Comparison of ENCODE assay signal across 8 cellular contexts in genomic region chr6:159819932-159820640, GRCh38. TPM values are rescaled to one million over a fixed set of nuclear protein-coding genes. Genes with fewer than 3 reads are reported as not detected.
A peak's percentile ranks its signal among the peaks of the same experiment; 100 is the strongest.
DNase-seq lines count a peak whose midpoint lies in the region; ATAC-seq and TF ChIP-seq lines count a peak whose summit lies in the region.

No MANE protein-coding gene starts in this region.

- intact Hi-C loops in A673 (cut with micrococcal nuclease; ENCODE audit: unreplicated experiment): no loop called here
- intact Hi-C loops in PC-9 (cut with micrococcal nuclease; ENCODE audit: unreplicated experiment): no loop called here

- H3K4me1 ChIP-seq in neuronal stem cell (ENCODE audit: control insufficient read depth in 2 of 2, insufficient read depth in 1 of 2, low read depth in 1 of 2, low read length in 2 of 2): peaks cover 8% of the 10 kb centered on the region in 2 donors
- no peaks in the 10 kb centered on the region for H3K4me1 ChIP-seq in A673 (ENCODE audit: insufficient read depth, low read length, poor library complexity, severe bottlenecking)
- H3K4me1 ChIP-seq in PC-9 (replicated peaks; ENCODE audit: insufficient read depth): no peaks in the 10 kb centered on the region

- H3K27me3 ChIP-seq in neuronal stem cell (ENCODE audit: control insufficient read depth in 3 of 3, insufficient read depth in 3 of 3, low read depth in 1 of 3, low read length in 3 of 3): peaks cover 0 to 6% (median 0%) of the 10 kb centered on the region in 3 experiments
- H3K27me3 ChIP-seq in A673 (replicated peaks; ENCODE audit: insufficient read depth, low read depth, low read length, poor library complexity): no peaks in the 10 kb centered on the region
- H3K27me3 ChIP-seq in PC-9 (ENCODE audit: insufficient read depth, low read depth): peaks cover 46% of the 10 kb centered on the region

- CTCF ChIA-PET in A673 (lab: Charles Lee) (no interaction called here), PC-9 (lab: Charles Lee) (no interaction called here)

- POLR2A ChIA-PET in A673 (lab: Charles Lee; ENCODE audit: low non-redundant PET) (no interaction called here), PC-9 (lab: Charles Lee; ENCODE audit: unreplicated experiment) (no interaction called here)

- no peaks in the 10 kb centered on the region for H3K27me3 Mint-ChIP-seq in activated T-cell treated with anti-CD3 and anti-CD28 coated beads, Interleukin-2, amount 50 U/mL, for 4 hours (ENCODE audit: low read depth)

- peak overlapping the region; percentile 55 for H2BK120ac ChIP-seq in neuronal stem cell (ENCODE audit: low read depth, low read length)

- H3K4me3 Mint-ChIP-seq in activated T-cell treated with anti-CD3 and anti-CD28 coated beads, Interleukin-2, amount 50 U/mL, for 4 hours: peak overlapping the region; percentile 76

- H3K79me1 ChIP-seq in neuronal stem cell (ENCODE audit: low read depth, low read length): no peaks in the 10 kb centered on the region

- H3K9me3 Mint-ChIP-seq in activated T-cell treated with anti-CD3 and anti-CD28 coated beads, Interleukin-2, amount 50 U/mL, for 4 hours: no peaks in the 10 kb centered on the region

- H3K27ac ChIP-seq in neuronal stem cell (replicated peaks; ENCODE audit: low read length): no peak overlapping the region
- no peak overlapping the region for H3K27ac ChIP-seq in A673 (ENCODE audit: low read depth, low read length, poor library complexity, severe bottlenecking)
- H3K27ac ChIP-seq in PC-9: no peak overlapping the region

- H3K79me2 ChIP-seq in PC-9 (ENCODE audit: low read depth): no peaks in the 10 kb centered on the region

- H2AK5ac ChIP-seq in neuronal stem cell (ENCODE audit: low read depth, low read length): peak overlapping the region; percentile 9

- DNase-seq in GM10266 (ENCODE audit: extremely low spot score): peak; percentile 51
- peak; percentile 70 for DNase-seq in KG1 (lab: John Stamatoyannopoulos, UW)
- no peak for DNase-seq in activated T-cell treated with anti-CD3 and anti-CD28 coated beads, Interleukin-2, amount 50 U/mL, for 4 hours
- no peak for DNase-seq in neuronal stem cell (ENCODE audit: low spot score)
- DNase-seq in A673 (ENCODE audit: low spot score): no peak
- no peak for DNase-seq in GM19238 (ENCODE audit: insufficient read length, low spot score)
- DNase-seq in NCI-H2081 (lab: John Stamatoyannopoulos, UW): no peak
- DNase-seq in PC-9: no peak

- H3K36me3 ChIP-seq in neuronal stem cell (replicated peaks in 1 of 2; ENCODE audit: control insufficient read depth in 2 of 2, insufficient read depth in 2 of 2, low read length in 2 of 2) (no peaks in the 10 kb centered on the region), A673 (ENCODE audit: insufficient read depth, low read length, poor library complexity, severe bottlenecking) (no peaks in the 10 kb centered on the region), PC-9 (ENCODE audit: low read depth) (no peaks in the 10 kb centered on the region)

- H3K23ac ChIP-seq in neuronal stem cell (ENCODE audit: low read depth, low read length, poor library complexity): peak overlapping the region; percentile 8

- no peaks in the 10 kb centered on the region for H3K36me3 Mint-ChIP-seq in activated T-cell treated with anti-CD3 and anti-CD28 coated beads, Interleukin-2, amount 50 U/mL, for 4 hours (ENCODE audit: insufficient read depth)

- H2AFZ ChIP-seq in neuronal stem cell (ENCODE audit: low read length) (peak overlapping the region; percentile 87), PC-9 (no peak overlapping the region)

- H3K4me2 ChIP-seq in neuronal stem cell (ENCODE audit: insufficient read depth, low read length, poor library complexity, severe bottlenecking) (no peak overlapping the region), PC-9 (no peak overlapping the region)

- TF ChIP-seq CTCF in GM10266 (IDR thresholded peaks at IDR 0.05; ENCODE audit: control insufficient read depth, insufficient read depth, low read depth, missing control alignments) (no peak), A673 (conservative IDR thresholded peaks at IDR 0.05; ENCODE audit: low read depth, low read length) (no peak), PC-9 (conservative IDR thresholded peaks at IDR 0.05) (no peak)

- H3F3A ChIP-seq in PC-9 (ENCODE audit: insufficient read depth, low read depth): no peaks in the 10 kb centered on the region

- H3K9me2 ChIP-seq in PC-9 (ENCODE audit: insufficient read depth): no peaks in the 10 kb centered on the region

- ATAC-seq in activated T-cell treated with anti-CD3 and anti-CD28 coated beads, Interleukin-2, amount 50 U/mL, for 4 hours: peak; percentile 63 to 80

- H3K4me3 ChIP-seq in neuronal stem cell (ENCODE audit: low read length in 2 of 2) (peak overlapping the region in 1 of 2 donors; percentile 19), A673 (ENCODE audit: low read depth, low read length, poor library complexity, severe bottlenecking) (no peak overlapping the region), PC-9 (no peak overlapping the region)

- H3K4ac ChIP-seq in neuronal stem cell (ENCODE audit: low read length): no peak overlapping the region

- no peak overlapping the region for H2BK15ac ChIP-seq in neuronal stem cell (ENCODE audit: low read length)

- H3K14ac ChIP-seq in neuronal stem cell (ENCODE audit: low read length): no peak overlapping the region

- peaks cover 21% of the 10 kb centered on the region for H3K4me1 Mint-ChIP-seq in activated T-cell treated with anti-CD3 and anti-CD28 coated beads, Interleukin-2, amount 50 U/mL, for 4 hours (ENCODE audit: low read depth)

- WGBS in neuronal stem cell (ENCODE audit: extremely low coverage in 2 of 2, insufficient read length in 2 of 2, insufficient replicate concordance in 1 of 2), 2 donors: no CpG with 5 or more reads among the region's 28 CpGs

- H4K20me1 ChIP-seq in PC-9 (ENCODE audit: insufficient read depth): no peaks in the 10 kb centered on the region

- no peak overlapping the region for H2BK5ac ChIP-seq in neuronal stem cell (ENCODE audit: low read length)

- no peak overlapping the region for H4K91ac ChIP-seq in neuronal stem cell (ENCODE audit: low read depth, low read length, poor library complexity)

- H3K9me3 ChIP-seq in neuronal stem cell (replicated peaks in 1 of 2; ENCODE audit: control insufficient read depth in 2 of 2, insufficient read depth in 1 of 2, low read depth in 1 of 2, low read length in 2 of 2) (no peaks in the 10 kb centered on the region), A673 (ENCODE audit: low read depth, low read length, poor library complexity, severe bottlenecking) (no peaks in the 10 kb centered on the region), PC-9 (ENCODE audit: insufficient read depth, low read depth) (no peaks in the 10 kb centered on the region)

- H2BK12ac ChIP-seq in neuronal stem cell (ENCODE audit: low read length): peak overlapping the region; percentile 50

- no peak overlapping the region for H3K18ac ChIP-seq in neuronal stem cell (ENCODE audit: low read length)

- peak overlapping the region; percentile 52 for H4K8ac ChIP-seq in neuronal stem cell (ENCODE audit: low read depth, low read length)

- peak overlapping the region; percentile 45 for H3K9ac ChIP-seq in neuronal stem cell (ENCODE audit: low read depth, low read length, poor library complexity)

- BruUV-seq in A673 (replicated peaks; lab: Mats Ljungman, UMichigan) (no TSS peak), PC-9 (replicated peaks; lab: Mats Ljungman, UMichigan) (no TSS peak)

RNA-seq across cellular contexts. Expression of gene PNLDC1, which starts 20.0 kb away (rescaled TPM):
- 1 to 10 TPM in 1 of 3 donors, under 1 TPM in 2; 0.14 to 2.0 (median 0.30) TPM for total RNA-seq in activated T-cell treated with anti-CD3 and anti-CD28 coated beads, Interleukin-2, amount 50 U/mL, for 4 hours
- polyA plus RNA-seq in neuronal stem cell (2013, experiment 1 of 2): not detected
- 0.06 TPM for polyA plus RNA-seq in neuronal stem cell (2013, experiment 2 of 2)
- total RNA-seq in A673 (2021) (0.58 TPM in 1 of 2 replicates, not detected in the other), PC-9 (2021) (0.20 TPM in 1 of 2 replicates, not detected in the other)

RNA-seq across cellular contexts. Expression of gene MRPL18, which starts 29.8 kb away (rescaled TPM):
- 100 to 1,000 TPM in 2 of 3 donors, 10 to 100 TPM in 1; 99.8 to 111 (median 101) TPM for total RNA-seq in activated T-cell treated with anti-CD3 and anti-CD28 coated beads, Interleukin-2, amount 50 U/mL, for 4 hours
- 49.9 TPM for polyA plus RNA-seq in neuronal stem cell (2013, experiment 1 of 2)
- polyA plus RNA-seq in neuronal stem cell (2013, experiment 2 of 2): 51.2 TPM
- 94.6 and 101 TPM in 2 replicates for total RNA-seq in A673 (2021)
- 41.1 and 54.4 TPM in 2 replicates for total RNA-seq in PC-9 (2021)

RNA-seq across cellular contexts. Expression of gene TCP1, which starts 30.7 kb away (rescaled TPM):
- 100 to 1,000 TPM; 623 to 691 (median 686) TPM for total RNA-seq in activated T-cell treated with anti-CD3 and anti-CD28 coated beads, Interleukin-2, amount 50 U/mL, for 4 hours
- 126 TPM for polyA plus RNA-seq in neuronal stem cell (2013, experiment 1 of 2)
- 126 TPM for polyA plus RNA-seq in neuronal stem cell (2013, experiment 2 of 2)
- total RNA-seq in A673 (2021) (505 and 528 TPM in 2 replicates), PC-9 (2021) (159 and 166 TPM in 2 replicates)

RNA-seq across cellular contexts. Expression of gene ACAT2, which starts 58.2 kb away (rescaled TPM):
- total RNA-seq in activated T-cell treated with anti-CD3 and anti-CD28 coated beads, Interleukin-2, amount 50 U/mL, for 4 hours: 10 to 100 TPM; 37.2 to 49.0 (median 44.1) TPM
- polyA plus RNA-seq in neuronal stem cell (2013, experiment 1 of 2): 94.5 TPM
- 92.4 TPM for polyA plus RNA-seq in neuronal stem cell (2013, experiment 2 of 2)
- total RNA-seq in A673 (2021) (238 and 250 TPM in 2 replicates), PC-9 (2021) (48.5 and 71.0 TPM in 2 replicates)

Comparison
In these comparisons a context has a peak if more than half of its experiments do, and no peak if none do; other contexts are left out.
1. DNase-seq: peak in GM10266 (single experiment) and KG1 (single experiment); none in activated T-cell treated with anti-CD3 and anti-CD28 coated beads, Interleukin-2, amount 50 U/mL, for 4 hours (single experiment), neuronal stem cell (single experiment), A673 (single experiment), GM19238 (single experiment), NCI-H2081 (0 of 2) and PC-9 (0 of 2).